1 cellular context compared by ENCODE assay signal in the genomic region with DNA sequence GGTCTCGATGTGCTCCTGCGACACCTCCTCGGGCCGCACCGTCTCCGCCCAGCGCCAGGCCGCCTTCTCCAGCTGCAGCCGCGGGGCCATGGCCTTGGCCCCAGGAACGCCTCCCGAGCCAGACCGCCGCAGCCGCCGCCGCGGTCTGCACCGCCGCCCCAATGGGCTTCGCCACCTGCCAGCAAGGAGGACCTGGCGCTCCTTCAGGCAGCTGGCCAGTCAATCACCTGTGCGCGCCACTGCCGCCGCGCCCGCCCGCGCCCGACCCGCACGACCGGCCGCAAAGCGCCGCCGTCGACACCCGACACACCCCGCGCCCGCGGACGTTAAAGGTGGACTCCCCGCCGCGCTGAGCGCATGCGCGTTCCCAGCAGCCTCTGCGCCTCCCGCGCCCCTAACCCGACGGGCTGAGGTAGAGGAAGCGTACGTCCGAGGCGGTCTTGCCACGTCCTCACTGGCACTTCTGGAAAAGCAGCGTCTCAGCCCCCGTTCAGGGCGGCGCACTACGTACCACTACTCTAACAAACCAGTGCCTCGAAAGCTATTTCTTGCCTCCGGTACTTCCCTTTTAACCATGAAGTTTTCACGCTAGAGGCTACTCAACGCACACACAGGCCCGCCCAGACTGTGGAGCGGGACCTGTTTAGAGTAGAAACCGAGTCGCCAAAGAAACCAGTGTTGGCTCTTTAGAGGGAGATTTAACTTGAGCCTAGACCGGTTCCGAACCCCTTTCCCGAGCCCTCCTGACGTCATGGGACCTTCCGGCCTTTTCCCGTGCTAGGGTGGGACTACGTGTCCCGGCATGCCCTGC.
TF ChIP-seq lines count a peak whose summit lies in the region.

Gene USP48, minus strand, starts transcription at position 282 of the 811 bp plus-strand sequence. Its CDS starts 192 bp downstream, at position 90.

TF ChIP-seq in HepG2, 621 proteins besides CTCF, POLR2A, EP300 and RAD21 (continued from another document and continues in another):
- 0 out of 2 replicates have a peak, but pooled peaks have one; percentile 33 for TF ChIP-seq ZSCAN25 (CRISPR knock-in tag; IDR thresholded peaks at IDR 0.05)
- peak; percentile 83; the same call in 1 of the 2 replicates for TF ChIP-seq ZSCAN22 (CRISPR knock-in tag; IDR thresholded peaks at IDR 0.05)
- peak; percentile 54 for TF ChIP-seq E2F1 (CRISPR knock-in tag; IDR thresholded peaks at IDR 0.05)
- TF ChIP-seq YEATS4 (CRISPR knock-in tag; IDR thresholded peaks at IDR 0.05; ENCODE audit: borderline replicate concordance), result peak; percentile 97
- TF ChIP-seq U2AF2 (IDR thresholded peaks at IDR 0.05; ENCODE audit: low read depth, low read length), result no peak
- peak; percentile 3; the same call in 1 of the 2 replicates for TF ChIP-seq RERE (CRISPR knock-in tag; IDR thresholded peaks at IDR 0.05; ENCODE audit: low read depth)
- no peak for TF ChIP-seq NONO (IDR thresholded peaks at IDR 0.05)
- peak; percentile 70 for TF ChIP-seq NONO (CRISPR knock-in tag; conservative IDR thresholded peaks at IDR 0.05)
- TF ChIP-seq PRMT3 (CRISPR knock-in tag; IDR thresholded peaks at IDR 0.05; ENCODE audit: borderline replicate concordance, low read depth), result peak; percentile 75; the same call in 1 of the 2 replicates
- TF ChIP-seq ZNF563 (CRISPR knock-in tag; IDR thresholded peaks at IDR 0.05), result peak; percentile 80; the same call in 1 of the 2 replicates
- TF ChIP-seq IRF9 (CRISPR knock-in tag; IDR thresholded peaks at IDR 0.05; ENCODE audit: borderline replicate concordance), result no peak; the same call in 1 of the 2 replicates
- TF ChIP-seq, protein P1, sequence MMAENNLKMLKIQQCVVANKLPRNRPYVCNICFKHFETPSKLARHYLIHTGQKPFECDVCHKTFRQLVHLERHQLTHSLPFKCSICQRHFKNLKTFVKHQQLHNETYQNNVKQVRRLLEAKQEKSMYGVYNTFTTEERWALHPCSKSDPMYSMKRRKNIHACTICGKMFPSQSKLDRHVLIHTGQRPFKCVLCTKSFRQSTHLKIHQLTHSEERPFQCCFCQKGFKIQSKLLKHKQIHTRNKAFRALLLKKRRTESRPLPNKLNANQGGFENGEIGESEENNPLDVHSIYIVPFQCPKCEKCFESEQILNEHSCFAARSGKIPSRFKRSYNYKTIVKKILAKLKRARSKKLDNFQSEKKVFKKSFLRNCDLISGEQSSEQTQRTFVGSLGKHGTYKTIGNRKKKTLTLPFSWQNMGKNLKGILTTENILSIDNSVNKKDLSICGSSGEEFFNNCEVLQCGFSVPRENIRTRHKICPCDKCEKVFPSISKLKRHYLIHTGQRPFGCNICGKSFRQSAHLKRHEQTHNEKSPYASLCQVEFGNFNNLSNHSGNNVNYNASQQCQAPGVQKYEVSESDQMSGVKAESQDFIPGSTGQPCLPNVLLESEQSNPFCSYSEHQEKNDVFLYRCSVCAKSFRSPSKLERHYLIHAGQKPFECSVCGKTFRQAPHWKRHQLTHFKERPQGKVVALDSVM (CRISPR knock-in tag; IDR thresholded peaks at IDR 0.05), result peak; percentile 43
- TF ChIP-seq, protein P2, sequence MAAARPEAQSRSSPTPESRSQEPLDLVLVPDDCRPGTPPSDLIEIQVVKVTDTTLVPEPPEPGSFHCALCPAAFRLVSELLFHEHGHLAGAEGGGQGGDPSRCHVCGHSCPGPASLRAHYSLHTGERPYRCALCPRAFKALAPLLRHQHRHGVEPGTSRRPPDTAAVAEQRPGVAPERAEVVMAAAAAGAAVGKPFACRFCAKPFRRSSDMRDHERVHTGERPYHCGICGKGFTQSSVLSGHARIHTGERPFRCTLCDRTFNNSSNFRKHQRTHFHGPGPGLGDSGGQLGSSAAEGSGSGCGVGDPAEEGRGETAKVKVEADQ (CRISPR knock-in tag; IDR thresholded peaks at IDR 0.05; ENCODE audit: borderline replicate concordance), result peak; percentile 52
- no peak for TF ChIP-seq AGO1 (IDR thresholded peaks at IDR 0.05; ENCODE audit: low read depth, low read length, poor library complexity, severe bottlenecking)
- 0 out of 2 replicates have a peak, but pooled peaks have one; percentile 63 for TF ChIP-seq ZNF564 (CRISPR knock-in tag; IDR thresholded peaks at IDR 0.05)
- TF ChIP-seq, protein P3, sequence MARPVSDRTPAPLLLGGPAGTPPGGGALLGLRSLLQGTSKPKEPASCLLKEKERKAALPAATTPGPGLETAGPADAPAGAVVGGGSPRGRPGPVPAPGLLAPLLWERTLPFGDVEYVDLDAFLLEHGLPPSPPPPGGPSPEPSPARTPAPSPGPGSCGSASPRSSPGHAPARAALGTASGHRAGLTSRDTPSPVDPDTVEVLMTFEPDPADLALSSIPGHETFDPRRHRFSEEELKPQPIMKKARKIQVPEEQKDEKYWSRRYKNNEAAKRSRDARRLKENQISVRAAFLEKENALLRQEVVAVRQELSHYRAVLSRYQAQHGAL (CRISPR knock-in tag; IDR thresholded peaks at IDR 0.05; ENCODE audit: not compliant biosample characterization), result no peak
- TF ChIP-seq REXO4 (CRISPR knock-in tag; IDR thresholded peaks at IDR 0.05; ENCODE audit: borderline replicate concordance), result no peak
- TF ChIP-seq KMT2B (CRISPR knock-in tag; IDR thresholded peaks at IDR 0.05), result peak; percentile 88
- TF ChIP-seq MXI1 (IDR thresholded peaks at IDR 0.05; ENCODE audit: borderline replicate concordance, low read depth, low read length), result peak; percentile 49; the same call in 1 of the 3 replicates
- TF ChIP-seq NFIC (IDR thresholded peaks at IDR 0.05; ENCODE audit: low read length), result no peak
- no peak for TF ChIP-seq ZMAT5 (CRISPR knock-in tag; IDR thresholded peaks at IDR 0.05; ENCODE audit: borderline replicate concordance, low read depth)
- TF ChIP-seq SRSF4 (IDR thresholded peaks at IDR 0.05; ENCODE audit: low read depth, low read length, poor library complexity, severe bottlenecking), result no peak
- TF ChIP-seq HMG20A (CRISPR knock-in tag; IDR thresholded peaks at IDR 0.05; ENCODE audit: borderline replicate concordance), result no peak
- TF ChIP-seq ZNF670 (CRISPR knock-in tag; IDR thresholded peaks at IDR 0.05; ENCODE audit: borderline replicate concordance), result peak; percentile 9; the same call in 1 of the 2 replicates
- TF ChIP-seq REPIN1 (CRISPR knock-in tag; IDR thresholded peaks at IDR 0.05; ENCODE audit: borderline replicate concordance, low read depth), result peak; percentile 38; the same call in 1 of the 2 replicates
- TF ChIP-seq, protein P4, sequence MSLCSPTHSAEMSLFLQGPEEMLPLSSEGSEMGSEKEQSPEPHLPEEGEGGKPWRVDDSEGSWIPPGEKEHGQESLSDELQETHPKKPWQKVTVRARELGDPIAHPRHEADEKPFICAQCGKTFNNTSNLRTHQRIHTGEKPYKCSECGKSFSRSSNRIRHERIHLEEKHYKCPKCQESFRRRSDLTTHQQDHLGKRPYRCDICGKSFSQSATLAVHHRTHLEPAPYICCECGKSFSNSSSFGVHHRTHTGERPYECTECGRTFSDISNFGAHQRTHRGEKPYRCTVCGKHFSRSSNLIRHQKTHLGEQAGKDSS (CRISPR knock-in tag; IDR thresholded peaks at IDR 0.05; ENCODE audit: borderline replicate concordance, low read depth), result no peak
- TF ChIP-seq THAP11 (CRISPR knock-in tag; IDR thresholded peaks at IDR 0.05), result peak; percentile 97
- no peak for TF ChIP-seq ZNF180 (CRISPR knock-in tag; IDR thresholded peaks at IDR 0.05; ENCODE audit: borderline replicate concordance, low read depth)
- TF ChIP-seq, protein P5, sequence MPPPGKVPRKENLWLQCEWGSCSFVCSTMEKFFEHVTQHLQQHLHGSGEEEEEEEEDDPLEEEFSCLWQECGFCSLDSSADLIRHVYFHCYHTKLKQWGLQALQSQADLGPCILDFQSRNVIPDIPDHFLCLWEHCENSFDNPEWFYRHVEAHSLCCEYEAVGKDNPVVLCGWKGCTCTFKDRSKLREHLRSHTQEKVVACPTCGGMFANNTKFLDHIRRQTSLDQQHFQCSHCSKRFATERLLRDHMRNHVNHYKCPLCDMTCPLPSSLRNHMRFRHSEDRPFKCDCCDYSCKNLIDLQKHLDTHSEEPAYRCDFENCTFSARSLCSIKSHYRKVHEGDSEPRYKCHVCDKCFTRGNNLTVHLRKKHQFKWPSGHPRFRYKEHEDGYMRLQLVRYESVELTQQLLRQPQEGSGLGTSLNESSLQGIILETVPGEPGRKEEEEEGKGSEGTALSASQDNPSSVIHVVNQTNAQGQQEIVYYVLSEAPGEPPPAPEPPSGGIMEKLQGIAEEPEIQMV (CRISPR knock-in tag; IDR thresholded peaks at IDR 0.05; ENCODE audit: low read depth), result peak; percentile 99
- TF ChIP-seq ZNF383 (CRISPR knock-in tag; IDR thresholded peaks at IDR 0.05; ENCODE audit: borderline replicate concordance), result no peak
- no peak for TF ChIP-seq MTF2 (CRISPR knock-in tag; IDR thresholded peaks at IDR 0.05; ENCODE audit: borderline replicate concordance)
- TF ChIP-seq ZNF761 (CRISPR knock-in tag; conservative IDR thresholded peaks at IDR 0.05), result peak; percentile 79; the same call in 1 of the 2 replicates
- TF ChIP-seq HMGXB4 (CRISPR knock-in tag; IDR thresholded peaks at IDR 0.05; ENCODE audit: borderline replicate concordance in 1 of 2, low read depth in 1 of 2), result peak; percentile 52 to 89; a peak in 3 of 4 replicates
- no peak; the same call in 1 of the 2 replicates for TF ChIP-seq RELA (CRISPR knock-in tag; IDR thresholded peaks at IDR 0.05)
- no peak for TF ChIP-seq ZNF274 (CRISPR knock-in tag; IDR thresholded peaks at IDR 0.05)
- TF ChIP-seq TARDBP (CRISPR knock-in tag; IDR thresholded peaks at IDR 0.05), result peak; percentile 80
- peak; percentile 93 for TF ChIP-seq ZIK1 (CRISPR knock-in tag; IDR thresholded peaks at IDR 0.05; ENCODE audit: borderline replicate concordance, low read depth)
